Comparison of ENCODE assay signal across 14 cellular contexts in genomic region chr12:116864371-116865160, GRCh38. TPM values are rescaled to one million over a fixed set of nuclear protein-coding genes. Genes with fewer than 3 reads are reported as not detected.
DNase-seq lines count a peak whose midpoint lies in the region; ATAC-seq lines count a peak whose summit lies in the region.
"Had no signal": no experiment of that assay in that cellular context is flagged by ENCODE, and none has a peak within 500 bp of the region (broad histone marks: within the 10 kb centered on the region; RNA-seq: fewer than 3 reads in every experiment).

No MANE protein-coding gene starts in this region.

- peak; percentile 89 for DNase-seq in ELR (ENCODE audit: low read depth)
- DNase-seq in RPMI7951 (ENCODE audit: low read depth): peak; percentile 50
- DNase-seq in fibroblast of gingiva (ENCODE audit: low read depth): peak; percentile 10
- peak; percentile 39 for DNase-seq in skeletal muscle cell (ENCODE audit: low read depth)
- DNase-seq in posterior vena cava (ENCODE audit: low spot score): no peak
- DNase-seq: substantia nigra, T-helper 9 cell had no signal

- ATAC-seq in GM18498 (IDR thresholded peaks at IDR 0.05; ENCODE audit: unreplicated experiment) (no peak), HG03108 (IDR thresholded peaks at IDR 0.05; ENCODE audit: unreplicated experiment) (no peak), HG03571 (IDR thresholded peaks at IDR 0.05; ENCODE audit: unreplicated experiment) (no peak)

- intact Hi-C loops in posterior vena cava (cut with DNase I): no loop called here

- no peak overlapping the region for H3K4me3 ChIP-seq in skeletal muscle cell (ENCODE audit: low read depth, low read length)

RNA-seq across cellular contexts. Expression of gene HRK, which starts 16.7 kb away (rescaled TPM):
- total RNA-seq in RPMI7951 (2014; rRNA removed; shearing (Covaris generic)): not detected in 2 replicates
- total RNA-seq in posterior vena cava: not detected
- total RNA-seq: activated CD8-positive, alpha-beta memory T cell treated with anti-CD3 and anti-CD28 coated beads for 36 hours; dermis microvascular lymphatic vessel endothelial cell; lung microvascular endothelial cell; pulmonary artery endothelial cell had no signal

RNA-seq across cellular contexts. Expression of gene FBXW8, which starts 46.2 kb away (rescaled TPM):
- total RNA-seq in RPMI7951 (2014; rRNA removed; shearing (Covaris generic)): 6.1 and 6.6 TPM in 2 replicates
- total RNA-seq in posterior vena cava: 10 to 100 TPM; 13.3 to 14.7 TPM
